1 cellular context compared by ENCODE assay signal in the genomic region with DNA sequence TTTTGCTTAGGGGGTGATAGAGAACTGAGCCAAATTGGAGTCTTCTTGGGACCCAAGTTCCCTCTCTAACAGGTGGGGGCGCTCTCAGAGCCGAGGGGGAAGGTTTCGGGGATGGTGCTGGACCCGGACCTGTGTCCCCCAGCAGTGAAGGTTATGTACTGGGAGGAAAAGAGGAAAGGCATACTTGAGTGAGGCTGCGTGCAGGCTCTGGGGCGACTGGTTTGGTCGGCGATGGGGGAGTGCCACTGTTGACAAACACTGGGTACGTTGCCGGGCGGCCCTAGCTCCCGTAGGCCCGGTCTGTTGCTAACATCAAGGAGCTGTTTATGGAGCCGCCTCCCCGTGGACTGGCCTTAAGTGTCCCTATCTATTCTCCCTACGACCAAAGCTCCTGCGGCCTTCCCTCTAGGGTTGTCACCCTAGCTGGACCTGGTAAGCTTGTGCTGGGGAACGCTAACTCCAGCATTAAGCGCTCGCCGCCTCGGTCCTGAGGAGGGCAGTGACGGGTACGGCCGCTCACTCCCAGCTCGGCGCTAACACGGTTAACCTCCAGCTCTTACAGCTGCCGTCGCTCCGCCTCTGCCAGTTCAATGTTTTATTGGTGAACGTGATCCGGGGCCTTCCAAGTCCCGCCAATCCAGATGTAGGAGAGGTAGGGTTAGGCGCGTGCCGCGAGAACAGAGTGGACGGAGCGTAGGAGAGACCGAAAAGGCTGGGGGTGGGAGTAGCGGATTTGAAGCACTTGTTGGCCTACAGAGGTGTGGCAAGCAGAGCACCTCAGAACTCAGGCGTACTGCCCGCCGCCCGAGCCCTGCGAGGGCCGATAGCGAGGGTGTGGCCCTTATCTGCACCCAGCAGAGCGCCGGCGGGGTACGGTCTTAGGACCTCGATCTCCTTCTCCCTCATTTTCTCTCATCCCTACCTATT.
TF ChIP-seq lines count a peak whose summit lies in the region.

A gene (plus strand): TSS at position 685 of the 927 bp plus-strand sequence. CDS start 422 bp downstream, outside the sequence.

TF ChIP-seq in GM12878, 131 proteins besides CTCF, POLR2A, EP300 and RAD21 (continued from another document):
- TF ChIP-seq, protein P1, sequence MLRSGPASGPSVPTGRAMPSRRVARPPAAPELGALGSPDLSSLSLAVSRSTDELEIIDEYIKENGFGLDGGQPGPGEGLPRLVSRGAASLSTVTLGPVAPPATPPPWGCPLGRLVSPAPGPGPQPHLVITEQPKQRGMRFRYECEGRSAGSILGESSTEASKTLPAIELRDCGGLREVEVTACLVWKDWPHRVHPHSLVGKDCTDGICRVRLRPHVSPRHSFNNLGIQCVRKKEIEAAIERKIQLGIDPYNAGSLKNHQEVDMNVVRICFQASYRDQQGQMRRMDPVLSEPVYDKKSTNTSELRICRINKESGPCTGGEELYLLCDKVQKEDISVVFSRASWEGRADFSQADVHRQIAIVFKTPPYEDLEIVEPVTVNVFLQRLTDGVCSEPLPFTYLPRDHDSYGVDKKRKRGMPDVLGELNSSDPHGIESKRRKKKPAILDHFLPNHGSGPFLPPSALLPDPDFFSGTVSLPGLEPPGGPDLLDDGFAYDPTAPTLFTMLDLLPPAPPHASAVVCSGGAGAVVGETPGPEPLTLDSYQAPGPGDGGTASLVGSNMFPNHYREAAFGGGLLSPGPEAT (IDR thresholded peaks at IDR 0.05; ENCODE audit: low read depth) = peak; percentile 99
- no peak for TF ChIP-seq ZNF24 (IDR thresholded peaks at IDR 0.05)
- TF ChIP-seq MEF2A (IDR thresholded peaks at IDR 0.05; ENCODE audit: insufficient read depth, low read depth, low read length) = no peak
- TF ChIP-seq, protein P2, sequence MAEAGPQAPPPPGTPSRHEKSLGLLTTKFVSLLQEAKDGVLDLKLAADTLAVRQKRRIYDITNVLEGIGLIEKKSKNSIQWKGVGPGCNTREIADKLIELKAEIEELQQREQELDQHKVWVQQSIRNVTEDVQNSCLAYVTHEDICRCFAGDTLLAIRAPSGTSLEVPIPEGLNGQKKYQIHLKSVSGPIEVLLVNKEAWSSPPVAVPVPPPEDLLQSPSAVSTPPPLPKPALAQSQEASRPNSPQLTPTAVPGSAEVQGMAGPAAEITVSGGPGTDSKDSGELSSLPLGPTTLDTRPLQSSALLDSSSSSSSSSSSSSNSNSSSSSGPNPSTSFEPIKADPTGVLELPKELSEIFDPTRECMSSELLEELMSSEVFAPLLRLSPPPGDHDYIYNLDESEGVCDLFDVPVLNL (IDR thresholded peaks at IDR 0.05; ENCODE audit: low read depth, low read length) = peak; percentile 82
- TF ChIP-seq, protein P3, sequence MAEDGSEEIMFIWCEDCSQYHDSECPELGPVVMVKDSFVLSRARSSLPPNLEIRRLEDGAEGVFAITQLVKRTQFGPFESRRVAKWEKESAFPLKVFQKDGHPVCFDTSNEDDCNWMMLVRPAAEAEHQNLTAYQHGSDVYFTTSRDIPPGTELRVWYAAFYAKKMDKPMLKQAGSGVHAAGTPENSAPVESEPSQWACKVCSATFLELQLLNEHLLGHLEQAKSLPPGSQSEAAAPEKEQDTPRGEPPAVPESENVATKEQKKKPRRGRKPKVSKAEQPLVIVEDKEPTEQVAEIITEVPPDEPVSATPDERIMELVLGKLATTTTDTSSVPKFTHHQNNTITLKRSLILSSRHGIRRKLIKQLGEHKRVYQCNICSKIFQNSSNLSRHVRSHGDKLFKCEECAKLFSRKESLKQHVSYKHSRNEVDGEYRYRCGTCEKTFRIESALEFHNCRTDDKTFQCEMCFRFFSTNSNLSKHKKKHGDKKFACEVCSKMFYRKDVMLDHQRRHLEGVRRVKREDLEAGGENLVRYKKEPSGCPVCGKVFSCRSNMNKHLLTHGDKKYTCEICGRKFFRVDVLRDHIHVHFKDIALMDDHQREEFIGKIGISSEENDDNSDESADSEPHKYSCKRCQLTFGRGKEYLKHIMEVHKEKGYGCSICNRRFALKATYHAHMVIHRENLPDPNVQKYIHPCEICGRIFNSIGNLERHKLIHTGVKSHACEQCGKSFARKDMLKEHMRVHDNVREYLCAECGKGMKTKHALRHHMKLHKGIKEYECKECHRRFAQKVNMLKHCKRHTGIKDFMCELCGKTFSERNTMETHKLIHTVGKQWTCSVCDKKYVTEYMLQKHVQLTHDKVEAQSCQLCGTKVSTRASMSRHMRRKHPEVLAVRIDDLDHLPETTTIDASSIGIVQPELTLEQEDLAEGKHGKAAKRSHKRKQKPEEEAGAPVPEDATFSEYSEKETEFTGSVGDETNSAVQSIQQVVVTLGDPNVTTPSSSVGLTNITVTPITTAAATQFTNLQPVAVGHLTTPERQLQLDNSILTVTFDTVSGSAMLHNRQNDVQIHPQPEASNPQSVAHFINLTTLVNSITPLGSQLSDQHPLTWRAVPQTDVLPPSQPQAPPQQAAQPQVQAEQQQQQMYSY (CRISPR knock-in tag; IDR thresholded peaks at IDR 0.05) = no peak
- TF ChIP-seq, protein P4, sequence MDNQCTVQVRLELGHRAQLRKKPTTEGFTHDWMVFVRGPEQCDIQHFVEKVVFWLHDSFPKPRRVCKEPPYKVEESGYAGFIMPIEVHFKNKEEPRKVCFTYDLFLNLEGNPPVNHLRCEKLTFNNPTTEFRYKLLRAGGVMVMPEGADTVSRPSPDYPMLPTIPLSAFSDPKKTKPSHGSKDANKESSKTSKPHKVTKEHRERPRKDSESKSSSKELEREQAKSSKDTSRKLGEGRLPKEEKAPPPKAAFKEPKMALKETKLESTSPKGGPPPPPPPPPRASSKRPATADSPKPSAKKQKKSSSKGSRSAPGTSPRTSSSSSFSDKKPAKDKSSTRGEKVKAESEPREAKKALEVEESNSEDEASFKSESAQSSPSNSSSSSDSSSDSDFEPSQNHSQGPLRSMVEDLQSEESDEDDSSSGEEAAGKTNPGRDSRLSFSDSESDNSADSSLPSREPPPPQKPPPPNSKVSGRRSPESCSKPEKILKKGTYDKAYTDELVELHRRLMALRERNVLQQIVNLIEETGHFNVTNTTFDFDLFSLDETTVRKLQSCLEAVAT (IDR thresholded peaks at IDR 0.05) = peak; percentile 67; the same call in 1 of the 2 replicates
- TF ChIP-seq NFXL1 (IDR thresholded peaks at IDR 0.05; ENCODE audit: borderline replicate concordance) = no peak
- TF ChIP-seq PML (IDR thresholded peaks at IDR 0.05; ENCODE audit: low read length) = peak; percentile 91
- TF ChIP-seq, protein P5, sequence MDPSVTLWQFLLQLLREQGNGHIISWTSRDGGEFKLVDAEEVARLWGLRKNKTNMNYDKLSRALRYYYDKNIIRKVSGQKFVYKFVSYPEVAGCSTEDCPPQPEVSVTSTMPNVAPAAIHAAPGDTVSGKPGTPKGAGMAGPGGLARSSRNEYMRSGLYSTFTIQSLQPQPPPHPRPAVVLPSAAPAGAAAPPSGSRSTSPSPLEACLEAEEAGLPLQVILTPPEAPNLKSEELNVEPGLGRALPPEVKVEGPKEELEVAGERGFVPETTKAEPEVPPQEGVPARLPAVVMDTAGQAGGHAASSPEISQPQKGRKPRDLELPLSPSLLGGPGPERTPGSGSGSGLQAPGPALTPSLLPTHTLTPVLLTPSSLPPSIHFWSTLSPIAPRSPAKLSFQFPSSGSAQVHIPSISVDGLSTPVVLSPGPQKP (IDR thresholded peaks at IDR 0.05; ENCODE audit: low read depth, low read length) = no peak; the same call in 1 of the 2 replicates
- no peak for TF ChIP-seq CEBPB (IDR thresholded peaks at IDR 0.05; ENCODE audit: borderline replicate concordance in 1 of 2, low read depth in 2 of 2, low read length in 2 of 2)
- TF ChIP-seq, protein P6, sequence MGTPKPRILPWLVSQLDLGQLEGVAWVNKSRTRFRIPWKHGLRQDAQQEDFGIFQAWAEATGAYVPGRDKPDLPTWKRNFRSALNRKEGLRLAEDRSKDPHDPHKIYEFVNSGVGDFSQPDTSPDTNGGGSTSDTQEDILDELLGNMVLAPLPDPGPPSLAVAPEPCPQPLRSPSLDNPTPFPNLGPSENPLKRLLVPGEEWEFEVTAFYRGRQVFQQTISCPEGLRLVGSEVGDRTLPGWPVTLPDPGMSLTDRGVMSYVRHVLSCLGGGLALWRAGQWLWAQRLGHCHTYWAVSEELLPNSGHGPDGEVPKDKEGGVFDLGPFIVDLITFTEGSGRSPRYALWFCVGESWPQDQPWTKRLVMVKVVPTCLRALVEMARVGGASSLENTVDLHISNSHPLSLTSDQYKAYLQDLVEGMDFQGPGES (IDR thresholded peaks at IDR 0.05) = 0 out of 2 replicates have a peak, but pooled peaks have one; percentile 43
- TF ChIP-seq TCF12 (IDR thresholded peaks at IDR 0.05; ENCODE audit: low read depth, low read length) = peak; percentile 62; the same call in 1 of the 2 replicates
- TF ChIP-seq, protein P7, sequence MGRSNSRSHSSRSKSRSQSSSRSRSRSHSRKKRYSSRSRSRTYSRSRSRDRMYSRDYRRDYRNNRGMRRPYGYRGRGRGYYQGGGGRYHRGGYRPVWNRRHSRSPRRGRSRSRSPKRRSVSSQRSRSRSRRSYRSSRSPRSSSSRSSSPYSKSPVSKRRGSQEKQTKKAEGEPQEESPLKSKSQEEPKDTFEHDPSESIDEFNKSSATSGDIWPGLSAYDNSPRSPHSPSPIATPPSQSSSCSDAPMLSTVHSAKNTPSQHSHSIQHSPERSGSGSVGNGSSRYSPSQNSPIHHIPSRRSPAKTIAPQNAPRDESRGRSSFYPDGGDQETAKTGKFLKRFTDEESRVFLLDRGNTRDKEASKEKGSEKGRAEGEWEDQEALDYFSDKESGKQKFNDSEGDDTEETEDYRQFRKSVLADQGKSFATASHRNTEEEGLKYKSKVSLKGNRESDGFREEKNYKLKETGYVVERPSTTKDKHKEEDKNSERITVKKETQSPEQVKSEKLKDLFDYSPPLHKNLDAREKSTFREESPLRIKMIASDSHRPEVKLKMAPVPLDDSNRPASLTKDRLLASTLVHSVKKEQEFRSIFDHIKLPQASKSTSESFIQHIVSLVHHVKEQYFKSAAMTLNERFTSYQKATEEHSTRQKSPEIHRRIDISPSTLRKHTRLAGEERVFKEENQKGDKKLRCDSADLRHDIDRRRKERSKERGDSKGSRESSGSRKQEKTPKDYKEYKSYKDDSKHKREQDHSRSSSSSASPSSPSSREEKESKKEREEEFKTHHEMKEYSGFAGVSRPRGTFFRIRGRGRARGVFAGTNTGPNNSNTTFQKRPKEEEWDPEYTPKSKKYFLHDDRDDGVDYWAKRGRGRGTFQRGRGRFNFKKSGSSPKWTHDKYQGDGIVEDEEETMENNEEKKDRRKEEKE (IDR thresholded peaks at IDR 0.05) = no peak
- no peak for TF ChIP-seq BCL11A (IDR thresholded peaks at IDR 0.05; ENCODE audit: low read depth, low read length)
- TF ChIP-seq FOXM1 (IDR thresholded peaks at IDR 0.05; ENCODE audit: low read depth, low read length) = peak; percentile 11; the same call in 1 of the 2 replicates
- TF ChIP-seq NR2F1 (conservative IDR thresholded peaks at IDR 0.05) = no peak; the same call in 1 of the 2 replicates
- TF ChIP-seq SMAD1 (IDR thresholded peaks at IDR 0.05; ENCODE audit: low read depth, partially characterized antibody) = no peak
